ENCODE assay signal across 18 cellular contexts in the genomic region with DNA sequence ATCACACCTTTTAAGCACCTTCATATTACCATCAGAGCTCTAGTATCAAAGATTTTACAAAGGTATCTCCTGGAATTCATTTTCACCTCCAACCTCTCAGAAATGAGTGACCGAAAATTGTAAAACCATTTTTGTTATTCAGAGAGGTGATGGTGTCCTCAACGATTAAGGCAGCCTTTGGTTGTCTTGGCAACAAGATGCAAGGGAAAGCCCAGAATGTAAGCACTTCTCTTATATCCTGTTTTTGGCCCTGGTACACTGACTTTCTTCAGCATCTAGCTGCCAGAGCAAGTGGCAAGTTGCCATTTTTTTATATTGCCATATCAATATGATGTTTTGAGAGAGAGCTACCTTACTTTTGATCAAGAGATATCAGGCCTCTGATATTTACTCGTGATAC.
"Had no signal": no experiment of that assay in that cellular context is flagged by ENCODE, and none has a peak within 500 bp of the region (broad histone marks: within the 10 kb centered on the region; RNA-seq: fewer than 3 reads in every experiment).

No MANE protein-coding gene starts in this region.

- H3K4me3 ChIP-seq: mucosa of descending colon, skin epidermis, transverse colon had no signal

- H3K27me3 ChIP-seq: neutrophil, transverse colon had no signal

- ATAC-seq: activated naive CD4-positive, alpha-beta T cell treated with anti-CD3 and anti-CD28 coated beads, Interleukin-2, amount 50 U/mL, for 72 hours; left lobe of liver; mucosa of descending colon; naive thymus-derived CD8-positive, alpha-beta T cell; stimulated activated effector memory CD8-positive, alpha-beta T cell treated with anti-CD3 and anti-CD28 coated beads, Interleukin-12 subunit alpha, Interleukin-12 subunit beta, amount 100 ng/mL, for 72 hours had no signal

- H3K4me1 ChIP-seq: transverse colon had no signal

- H3K9ac ChIP-seq: SK-N-SH had no signal

- H3K4me1 Mint-ChIP-seq: naive thymus-derived CD8-positive, alpha-beta T cell; stimulated activated effector memory CD8-positive, alpha-beta T cell treated with anti-CD3 and anti-CD28 coated beads, Interleukin-12 subunit alpha, Interleukin-12 subunit beta, amount 100 ng/mL, for 72 hours had no signal

- H3K27ac Mint-ChIP-seq: activated naive CD4-positive, alpha-beta T cell treated with anti-CD3 and anti-CD28 coated beads, Interleukin-2, amount 50 U/mL, for 72 hours; naive thymus-derived CD8-positive, alpha-beta T cell; stimulated activated effector memory CD8-positive, alpha-beta T cell treated with anti-CD3 and anti-CD28 coated beads, Interleukin-12 subunit alpha, Interleukin-12 subunit beta, amount 100 ng/mL, for 72 hours; T-helper 1 cell treated with Interleukin-12 subunit alpha and Interleukin-12 subunit beta and Interleukin-4 antibody, amounts not matched to agents 30 μg/mL and 1 μg/mL, for 36 hours had no signal

- H3K27ac ChIP-seq: neutrophil, skin epidermis, transverse colon had no signal

- H3K4me3 Mint-ChIP-seq: brain; endodermal cell; naive thymus-derived CD8-positive, alpha-beta T cell; stimulated activated effector memory CD8-positive, alpha-beta T cell treated with anti-CD3 and anti-CD28 coated beads, Interleukin-12 subunit alpha, Interleukin-12 subunit beta, amount 100 ng/mL, for 72 hours; T-helper 1 cell treated with Interleukin-12 subunit alpha and Interleukin-12 subunit beta and Interleukin-4 antibody, amounts not matched to agents 30 μg/mL and 1 μg/mL, for 36 hours had no signal

- H3K9me3 Mint-ChIP-seq: activated naive CD4-positive, alpha-beta T cell treated with anti-CD3 and anti-CD28 coated beads, Interleukin-2, amount 50 U/mL, for 72 hours; brain; endodermal cell; naive thymus-derived CD8-positive, alpha-beta T cell; stimulated activated effector memory CD8-positive, alpha-beta T cell treated with anti-CD3 and anti-CD28 coated beads, Interleukin-12 subunit alpha, Interleukin-12 subunit beta, amount 100 ng/mL, for 72 hours; T-helper 1 cell treated with Interleukin-12 subunit alpha and Interleukin-12 subunit beta and Interleukin-4 antibody, amounts not matched to agents 30 μg/mL and 1 μg/mL, for 36 hours had no signal

- H3K27me3 Mint-ChIP-seq: brain had no signal

- H3K36me3 ChIP-seq: neutrophil, transverse colon had no signal

- H3K4me2 ChIP-seq: SK-N-SH had no signal

- H3K9me3 ChIP-seq: mucosa of descending colon, neutrophil, SK-N-SH, transverse colon had no signal

- H3K36me3 Mint-ChIP-seq: activated naive CD4-positive, alpha-beta T cell treated with anti-CD3 and anti-CD28 coated beads, Interleukin-2, amount 50 U/mL, for 72 hours; brain; naive thymus-derived CD8-positive, alpha-beta T cell; stimulated activated effector memory CD8-positive, alpha-beta T cell treated with anti-CD3 and anti-CD28 coated beads, Interleukin-12 subunit alpha, Interleukin-12 subunit beta, amount 100 ng/mL, for 72 hours had no signal

- DNase-seq: activated CD4-positive, alpha-beta T cell treated with anti-CD3 and anti-CD28 coated beads, Interleukin-2, amount 50 U/mL, for 1 hour; activated effector memory CD4-positive, alpha-beta T cell treated with Interleukin-2 at 50 U/mL for 16 hours; activated T-cell treated with anti-CD3 and anti-CD28 coated beads, Interleukin-2, amount 50 U/mL, for 1 hour; amygdala; endodermal cell; mammary epithelial cell; mucosa of descending colon; naive thymus-derived CD8-positive, alpha-beta T cell; posterior cingulate gyrus; SK-N-SH; transverse colon had no signal
